In the genomic region with DNA sequence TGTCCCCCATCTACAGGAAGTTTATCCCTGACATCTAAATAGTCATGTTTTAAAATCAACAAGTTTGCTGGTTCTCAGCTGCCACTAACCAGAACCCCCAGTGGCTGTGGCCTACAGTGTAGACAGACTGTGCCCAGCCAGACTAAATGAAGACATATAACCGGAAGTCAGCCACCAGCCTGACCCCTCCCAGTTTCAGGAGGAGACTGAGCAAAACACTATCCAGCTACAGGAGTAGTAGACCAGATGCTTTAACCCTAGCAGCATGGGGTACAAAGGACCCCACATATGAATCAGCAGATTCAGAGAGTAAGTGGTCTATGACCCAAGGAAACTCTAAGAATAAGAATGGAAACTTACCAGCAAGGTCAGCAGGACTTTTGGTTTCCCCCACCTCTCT, we compare ENCODE assay signal across 8 cellular contexts.
DNase-seq lines count a peak whose midpoint lies in the region; ATAC-seq and TF ChIP-seq lines count a peak whose summit lies in the region.

No MANE protein-coding gene starts in this region.

- H3K27me3 ChIP-seq in tibial artery: no peaks in the 10 kb centered on the region

- intact Hi-C loops in mucosa of descending colon (cut with DNase I, micrococcal nuclease): no loop called here
- intact Hi-C loops in tibial artery (cut with DNase I; ENCODE audit: low total_unique reads): no loop called here

- no peak for TF ChIP-seq CTCF in mucosa of descending colon (IDR thresholded peaks at IDR 0.05)
- TF ChIP-seq CTCF in tibial artery (IDR thresholded peaks at IDR 0.05): no peak

- H3K27me3 Mint-ChIP-seq in activated T-cell treated with anti-CD3 and anti-CD28 coated beads, Interleukin-2, amount 50 U/mL, for 24 hours: no peaks in the 10 kb centered on the region

- no peaks in the 10 kb centered on the region for H3K9me3 Mint-ChIP-seq in activated T-cell treated with anti-CD3 and anti-CD28 coated beads, Interleukin-2, amount 50 U/mL, for 24 hours

- H3K4me3 Mint-ChIP-seq in activated T-cell treated with anti-CD3 and anti-CD28 coated beads, Interleukin-2, amount 50 U/mL, for 24 hours: no peak overlapping the region

- DNase-seq in activated T-cell treated with anti-CD3 and anti-CD28 coated beads, Interleukin-2, amount 50 U/mL, for 24 hours: no peak
- no peak for DNase-seq in activated T-cell treated with anti-CD3 and anti-CD28 coated beads, Interleukin-2, amount 50 U/mL, for 1 hour
- DNase-seq in activated CD4-positive, alpha-beta T cell treated with anti-CD3 and anti-CD28 coated beads, Interleukin-2, amount 50 U/mL, for 1 hour: peak; percentile 4
- DNase-seq in mucosa of descending colon (peak in 1 of 3 donors; percentile 27), NCI-H510A (lab: John Stamatoyannopoulos, UW) (no peak), GOT3 (lab: John Stamatoyannopoulos, UW) (no peak), tibial artery (no peak)

- peak overlapping the region; percentile 86 for H3K27ac Mint-ChIP-seq in activated T-cell treated with anti-CD3 and anti-CD28 coated beads, Interleukin-2, amount 50 U/mL, for 24 hours

- H3K4me1 Mint-ChIP-seq in activated T-cell treated with anti-CD3 and anti-CD28 coated beads, Interleukin-2, amount 50 U/mL, for 24 hours (ENCODE audit: low read depth): peaks cover 30% of the 10 kb centered on the region

- H3K27ac ChIP-seq in tibial artery: no peak overlapping the region

- ATAC-seq in HG03097 (IDR thresholded peaks at IDR 0.05; ENCODE audit: low FRiP score, unreplicated experiment) (peak; percentile 67), mucosa of descending colon (peak; percentile 68)

- peaks cover 8% of the 10 kb centered on the region for H3K4me1 ChIP-seq in mucosa of descending colon (ENCODE audit: low read depth)
- peaks cover 0 to 13% (median 6%) of the 10 kb centered on the region in 4 donors for H3K4me1 ChIP-seq in tibial artery

- peaks cover 33% of the 10 kb centered on the region for H3K36me3 Mint-ChIP-seq in activated T-cell treated with anti-CD3 and anti-CD28 coated beads, Interleukin-2, amount 50 U/mL, for 24 hours (ENCODE audit: low read depth)

- H3K9me3 ChIP-seq in mucosa of descending colon (no peaks in the 10 kb centered on the region), tibial artery (no peaks in the 10 kb centered on the region)

- H3K36me3 ChIP-seq in mucosa of descending colon (ENCODE audit: low read depth): no peaks in the 10 kb centered on the region
- no peaks in the 10 kb centered on the region for H3K36me3 ChIP-seq in tibial artery

- H3K4me3 ChIP-seq in mucosa of descending colon: no peak overlapping the region
- no peak overlapping the region for H3K4me3 ChIP-seq in tibial artery
